Comparison of ENCODE assay signal across 20 cellular contexts in genomic region chr15:36282821-36283220, GRCh38.
"Had no signal": no experiment of that assay in that cellular context is flagged by ENCODE, and none has a peak within 500 bp of the region (broad histone marks: within the 10 kb centered on the region; RNA-seq: fewer than 3 reads in every experiment).

No MANE protein-coding gene starts in this region.

- DNase-seq: stimulated activated CD4-positive, alpha-beta T cell treated with anti-CD3 and anti-CD28 coated beads, Interleukin-2, amount 100 ng/mL, for 48 hours; stimulated activated CD4-positive, alpha-beta T cell treated with anti-CD3 and anti-CD28 coated beads, Interleukin-4, amount 100 ng/mL, for 1 hour; stimulated activated CD4-positive, alpha-beta T cell treated with anti-CD3 and anti-CD28 coated beads, Interleukin-4, amount 100 ng/mL, for 24 hours; stimulated activated CD4-positive, alpha-beta T cell treated with anti-CD3 and anti-CD28 coated beads, Interleukin-4, amount 100 ng/mL, for 4 hours; stimulated activated CD8-positive, alpha-beta memory T cell treated with anti-CD3 and anti-CD28 coated beads, Interleukin-4, amount 100 ng/mL, for 48 hours; stimulated activated naive B cell treated with anti-CD40 and anti-IgM and Interleukin-4, amounts not matched to agents 10 μg/mL and 1 μg/mL and 100 μg/mL, for 72 hours; stimulated activated naive CD4-positive, alpha-beta T cell; stimulated activated naive CD4-positive, alpha-beta T cell treated with Interleukin-2 at 50 U/mL for 16 hours; stimulated activated naive CD8-positive, alpha-beta T cell treated with anti-CD3 and anti-CD28 coated beads, Interleukin-15, amount 100 ng/mL, for 72 hours; stimulated activated naive CD8-positive, alpha-beta T cell treated with anti-CD3 and anti-CD28 coated beads, Interleukin-15, Interleukin-2, amounts not matched to agents 100 U/mL and 50 U/mL, for 24 hours; stomach; substantia nigra; testis; thyroid gland; tibial artery; transverse colon; trophoblast cell; upper lobe of left lung; upper lobe of right lung; uterus had no signal
